ENCODE assay signal across 30 cellular contexts in genomic region chr2:191379375-191379774, GRCh38.
"Had no signal": no experiment of that assay in that cellular context is flagged by ENCODE, and none has a peak within 500 bp of the region (broad histone marks: within the 10 kb centered on the region; RNA-seq: fewer than 3 reads in every experiment).

No MANE protein-coding gene starts in this region.

- H2AFZ ChIP-seq: parathyroid adenoma had no signal

- H3K4me1 Mint-ChIP-seq: T-helper 17 cell had no signal

- H3K9ac ChIP-seq: parathyroid adenoma had no signal

- H3K36me3 ChIP-seq: brain microvascular endothelial cell, right atrium auricular region, thoracic aorta, uterus had no signal

- ATAC-seq: activated CD4-positive, CD25-positive, alpha-beta regulatory T cell treated with anti-CD3 and anti-CD28 coated beads, Interleukin-2, amount 50 U/mL, for 24 hours; esophagus mucosa; heart left ventricle; naive thymus-derived CD4-positive, alpha-beta T cell; T-helper 17 cell had no signal

- H3K79me2 ChIP-seq: parathyroid adenoma had no signal

- H3K4me3 ChIP-seq: heart left ventricle, right atrium auricular region, thoracic aorta, uterus had no signal

- H3K27ac ChIP-seq: brain microvascular endothelial cell, heart left ventricle, parathyroid adenoma, right atrium auricular region, thoracic aorta, uterus, WERI-Rb-1 had no signal

- H3K27ac Mint-ChIP-seq: activated naive CD4-positive, alpha-beta T cell treated with anti-CD3 and anti-CD28 coated beads for 36 hours; activated naive CD8-positive, alpha-beta T cell treated with anti-CD3 and anti-CD28 coated beads, Interleukin-2, amount 10 ng/mL, durations not matched to agents 7 days and 5 days; activated T-helper 1 cell treated with anti-CD3 and anti-CD28 coated beads, Interleukin-12 subunit alpha, Interleukin-12 subunit beta, Interleukin-2, Interleukin-4 antibody, amounts not matched to agents 30 ng/mL and 10 ng/mL and 1 ng/mL, durations not matched to agents 14 hours and 24 hours and 36 hours; mesothelial cell of epicardium; naive thymus-derived CD4-positive, alpha-beta T cell; stimulated activated naive CD8-positive, alpha-beta T cell treated with anti-CD3 and anti-CD28 coated beads, Interleukin-15, Interleukin-2, amounts not matched to agents 100 ng/mL and 50 ng/mL, for 24 hours; T-helper 17 cell had no signal

- H3K4me3 Mint-ChIP-seq: activated naive CD4-positive, alpha-beta T cell treated with anti-CD3 and anti-CD28 coated beads for 36 hours; activated naive CD8-positive, alpha-beta T cell treated with anti-CD3 and anti-CD28 coated beads, Interleukin-2, amount 10 ng/mL, durations not matched to agents 7 days and 5 days; activated T-helper 1 cell treated with anti-CD3 and anti-CD28 coated beads, Interleukin-12 subunit alpha, Interleukin-12 subunit beta, Interleukin-2, Interleukin-4 antibody, amounts not matched to agents 30 ng/mL and 10 ng/mL and 1 ng/mL, durations not matched to agents 14 hours and 24 hours and 36 hours; mesothelial cell of epicardium; naive thymus-derived CD4-positive, alpha-beta T cell; neural crest cell; stimulated activated naive CD8-positive, alpha-beta T cell treated with anti-CD3 and anti-CD28 coated beads, Interleukin-15, Interleukin-2, amounts not matched to agents 100 ng/mL and 50 ng/mL, for 24 hours; T-helper 17 cell had no signal

- H3K27me3 Mint-ChIP-seq: activated naive CD8-positive, alpha-beta T cell treated with anti-CD3 and anti-CD28 coated beads, Interleukin-2, amount 10 ng/mL, durations not matched to agents 7 days and 5 days had no signal

- H3K4me1 ChIP-seq: uterus had no signal

- H3K9me3 ChIP-seq: heart left ventricle, right atrium auricular region, thoracic aorta, uterus had no signal

- H3K36me3 Mint-ChIP-seq: activated naive CD8-positive, alpha-beta T cell treated with anti-CD3 and anti-CD28 coated beads, Interleukin-2, amount 10 ng/mL, durations not matched to agents 7 days and 5 days; naive thymus-derived CD4-positive, alpha-beta T cell had no signal

- H3K27me3 ChIP-seq: brain microvascular endothelial cell, heart left ventricle, right atrium auricular region, uterus had no signal

- H3K9me3 Mint-ChIP-seq: activated naive CD4-positive, alpha-beta T cell treated with anti-CD3 and anti-CD28 coated beads for 36 hours; activated naive CD8-positive, alpha-beta T cell treated with anti-CD3 and anti-CD28 coated beads, Interleukin-2, amount 10 ng/mL, durations not matched to agents 7 days and 5 days; activated T-helper 1 cell treated with anti-CD3 and anti-CD28 coated beads, Interleukin-12 subunit alpha, Interleukin-12 subunit beta, Interleukin-2, Interleukin-4 antibody, amounts not matched to agents 30 ng/mL and 10 ng/mL and 1 ng/mL, durations not matched to agents 14 hours and 24 hours and 36 hours; mesothelial cell of epicardium; naive thymus-derived CD4-positive, alpha-beta T cell; neural crest cell; stimulated activated naive CD8-positive, alpha-beta T cell treated with anti-CD3 and anti-CD28 coated beads, Interleukin-15, Interleukin-2, amounts not matched to agents 100 ng/mL and 50 ng/mL, for 24 hours had no signal

- DNase-seq: activated CD4-positive, alpha-beta T cell treated with anti-CD3 and anti-CD28 coated beads for 48 hours; activated CD4-positive, alpha-beta T cell treated with anti-CD3 and anti-CD28 coated beads, Interleukin-2, amount 50 U/mL, for 48 hours; activated CD8-positive, alpha-beta memory T cell treated with anti-CD3 and anti-CD28 coated beads, Interleukin-2, amount 50 U/mL, for 4 hours; activated effector memory CD4-positive, alpha-beta T cell treated with anti-CD3 and anti-CD28 coated beads, Interleukin-2, amount 50 U/mL, for 16 hours; activated naive CD4-positive, alpha-beta T cell treated with anti-CD3 and anti-CD28 coated beads for 36 hours; activated naive CD8-positive, alpha-beta T cell treated with anti-CD3 and anti-CD28 coated beads, Interleukin-2, amount 10 ng/mL, durations not matched to agents 7 days and 5 days; activated T-cell treated with anti-CD3 and anti-CD28 coated beads, Interleukin-2, amount 50 U/mL, for 1 hour; amniotic stem cell; brain microvascular endothelial cell; caudate nucleus; foreskin fibroblast; heart left ventricle; naive thymus-derived CD4-positive, alpha-beta T cell; nucleus accumbens; stimulated activated CD4-positive, alpha-beta T cell treated with anti-CD3 and anti-CD28 coated beads, Interleukin-12 subunit alpha, Interleukin-12 subunit beta, amount 100 ng/mL, for 4 hours; stimulated activated CD4-positive, alpha-beta T cell treated with anti-CD3 and anti-CD28 coated beads, Interleukin-4, amount 100 ng/mL, for 1 hour; T-helper 17 cell; T1000; trophoblast cell; uterus; WERI-Rb-1 had no signal
